ENCODE assay signal across 12 cellular contexts in the genomic region with DNA sequence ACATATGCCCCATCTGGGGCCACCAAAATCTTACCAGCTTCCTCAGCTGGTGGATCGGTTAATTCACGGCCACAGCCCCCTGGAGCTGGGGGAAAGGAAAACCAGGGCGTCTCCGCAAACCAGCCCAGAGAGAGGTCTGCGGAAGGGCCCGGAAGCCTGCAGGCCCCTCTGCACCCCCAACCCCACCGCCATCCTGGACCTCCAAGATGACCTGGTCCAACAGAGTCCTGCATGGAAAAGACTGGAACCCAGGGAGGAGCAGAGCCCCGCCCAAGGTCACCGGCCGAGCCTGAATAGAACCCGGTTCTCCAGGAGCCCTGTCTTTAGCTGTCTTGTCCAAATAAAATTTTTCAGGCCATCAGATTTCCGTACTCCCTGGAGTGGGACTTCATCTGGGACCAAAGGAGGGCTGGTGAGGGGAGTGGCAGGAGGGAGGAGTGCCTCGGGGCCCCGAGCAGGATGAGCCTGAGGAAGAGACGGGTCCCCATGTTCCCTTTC. TPM values are rescaled to one million over a fixed set of nuclear protein-coding genes. Genes with fewer than 3 reads are reported as not detected.
DNase-seq lines count a peak whose midpoint lies in the region; ATAC-seq and TF ChIP-seq lines count a peak whose summit lies in the region.
"Had no signal": no experiment of that assay in that cellular context is flagged by ENCODE, and none has a peak within 500 bp of the region (broad histone marks: within the 10 kb centered on the region; RNA-seq: fewer than 3 reads in every experiment).

No MANE protein-coding gene starts in this region.

- H3K4me1 ChIP-seq in left ventricle myocardium inferior (peaks cover 65% of the 10 kb centered on the region), left lung (peaks cover 7 to 19% of the 10 kb centered on the region in 2 donors)

- no peak for DNase-seq in activated T-cell treated with anti-CD3 and anti-CD28 coated beads, Interleukin-2, amount 50 U/mL, for 4 hours
- DNase-seq in activated T-cell treated with anti-CD3 and anti-CD28 coated beads, Interleukin-2, amount 50 U/mL, for 24 hours = no peak
- DNase-seq in T-helper 17 cell = no peak
- DNase-seq in left ventricle myocardium inferior = no peak
- no peak for DNase-seq in progenitor cell of endocrine pancreas (ENCODE audit: low spot score, unreplicated experiment)
- no peak for DNase-seq in HuH-7.5 (ENCODE audit: low spot score)
- DNase-seq in mucosa of gallbladder (ENCODE audit: low spot score) = no peak
- no peak for DNase-seq in left lung
- DNase-seq: MV-4-11; NK-92 treated with Interleukin-12 subunit alpha and Interleukin-12 subunit beta, amount 100 ng/mL, for 24 hours; WERI-Rb-1 had no signal

- no peaks in the 10 kb centered on the region for H3K9me3 ChIP-seq in T-helper 17 cell (ENCODE audit: control insufficient read depth, low read length, poor library complexity, severe bottlenecking)
- H3K9me3 ChIP-seq in left ventricle myocardium inferior (replicated peaks) = no peaks in the 10 kb centered on the region
- H3K9me3 ChIP-seq in left lung = no peaks in the 10 kb centered on the region
- H3K9me3 ChIP-seq: thoracic aorta had no signal

- no peak overlapping the region for H3K27ac Mint-ChIP-seq in activated T-cell treated with anti-CD3 and anti-CD28 coated beads, Interleukin-2, amount 50 U/mL, for 24 hours
- H3K27ac Mint-ChIP-seq in T-helper 17 cell = no peak overlapping the region
- H3K27ac Mint-ChIP-seq in progenitor cell of endocrine pancreas = no peak overlapping the region

- H3K4me3 ChIP-seq in left ventricle myocardium inferior = peak overlapping the region; percentile 79
- H3K4me3 ChIP-seq in left lung = no peak overlapping the region

- H3K27ac ChIP-seq in left ventricle myocardium inferior (replicated peaks) (peak overlapping the region; percentile 93), left lung (no peak overlapping the region)
- H3K27ac ChIP-seq: thoracic aorta, WERI-Rb-1 had no signal

- intact Hi-C loops in left ventricle myocardium inferior (cut with micrococcal nuclease) (no loop called here), left lung (cut with DNase I) (no loop called here)

- H3K27me3 ChIP-seq in left ventricle myocardium inferior (ENCODE audit: low read depth) (peaks cover 31% of the 10 kb centered on the region), left lung (peaks cover 48 to 72% of the 10 kb centered on the region in 2 donors)

- TF ChIP-seq CTCF in left ventricle myocardium inferior (IDR thresholded peaks at IDR 0.05; ENCODE audit: borderline replicate concordance) (no peak), progenitor cell of endocrine pancreas (IDR thresholded peaks at IDR 0.05; ENCODE audit: unreplicated experiment) (no peak), left lung (IDR thresholded peaks at IDR 0.05) (no peak)

- H3K36me3 ChIP-seq in left ventricle myocardium inferior = no peaks in the 10 kb centered on the region
- H3K36me3 ChIP-seq in left lung = no peaks in the 10 kb centered on the region
- H3K36me3 ChIP-seq: thoracic aorta, WERI-Rb-1 had no signal

- H3K4me1 Mint-ChIP-seq in activated T-cell treated with anti-CD3 and anti-CD28 coated beads, Interleukin-2, amount 50 U/mL, for 4 hours (ENCODE audit: low read depth) = peaks cover 14% of the 10 kb centered on the region
- H3K4me1 Mint-ChIP-seq in activated T-cell treated with anti-CD3 and anti-CD28 coated beads, Interleukin-2, amount 50 U/mL, for 24 hours (ENCODE audit: low read depth) = peaks cover 14% of the 10 kb centered on the region
- peaks cover 6% of the 10 kb centered on the region for H3K4me1 Mint-ChIP-seq in T-helper 17 cell
- peaks cover 5% of the 10 kb centered on the region for H3K4me1 Mint-ChIP-seq in progenitor cell of endocrine pancreas (ENCODE audit: low read depth)

- no peak for ATAC-seq in activated T-cell treated with anti-CD3 and anti-CD28 coated beads, Interleukin-2, amount 50 U/mL, for 4 hours
- ATAC-seq in T-helper 17 cell (no peak), left lung (no peak)

- peak overlapping the region; percentile 58 for H3K4me3 Mint-ChIP-seq in activated T-cell treated with anti-CD3 and anti-CD28 coated beads, Interleukin-2, amount 50 U/mL, for 4 hours
- H3K4me3 Mint-ChIP-seq in activated T-cell treated with anti-CD3 and anti-CD28 coated beads, Interleukin-2, amount 50 U/mL, for 24 hours = no peak overlapping the region
- H3K4me3 Mint-ChIP-seq in T-helper 17 cell (peak overlapping the region; percentile 67), progenitor cell of endocrine pancreas (ENCODE audit: low read depth) (peak overlapping the region; percentile 61)

- peaks cover 56% of the 10 kb centered on the region for H3K27me3 Mint-ChIP-seq in activated T-cell treated with anti-CD3 and anti-CD28 coated beads, Interleukin-2, amount 50 U/mL, for 4 hours (ENCODE audit: low read depth)
- H3K27me3 Mint-ChIP-seq in activated T-cell treated with anti-CD3 and anti-CD28 coated beads, Interleukin-2, amount 50 U/mL, for 24 hours = peaks cover 58% of the 10 kb centered on the region
- peaks cover 53% of the 10 kb centered on the region for H3K27me3 Mint-ChIP-seq in T-helper 17 cell
- H3K27me3 Mint-ChIP-seq in progenitor cell of endocrine pancreas = peaks cover 55% of the 10 kb centered on the region

- no peaks in the 10 kb centered on the region for H3K36me3 Mint-ChIP-seq in activated T-cell treated with anti-CD3 and anti-CD28 coated beads, Interleukin-2, amount 50 U/mL, for 4 hours (ENCODE audit: insufficient read depth)
- H3K36me3 Mint-ChIP-seq in activated T-cell treated with anti-CD3 and anti-CD28 coated beads, Interleukin-2, amount 50 U/mL, for 24 hours (ENCODE audit: low read depth) = no peaks in the 10 kb centered on the region
- H3K36me3 Mint-ChIP-seq in T-helper 17 cell (ENCODE audit: low read depth) = peaks cover 4% of the 10 kb centered on the region
- no peaks in the 10 kb centered on the region for H3K36me3 Mint-ChIP-seq in progenitor cell of endocrine pancreas (ENCODE audit: insufficient read depth)

- H3K9me3 Mint-ChIP-seq in activated T-cell treated with anti-CD3 and anti-CD28 coated beads, Interleukin-2, amount 50 U/mL, for 4 hours = no peaks in the 10 kb centered on the region
- no peaks in the 10 kb centered on the region for H3K9me3 Mint-ChIP-seq in activated T-cell treated with anti-CD3 and anti-CD28 coated beads, Interleukin-2, amount 50 U/mL, for 24 hours
- H3K9me3 Mint-ChIP-seq in progenitor cell of endocrine pancreas (ENCODE audit: low read depth) = no peaks in the 10 kb centered on the region

RNA-seq across cellular contexts. Expression of a gene that starts 37.4 kb away (rescaled TPM):
- under 1 TPM; 0.54 to 0.91 (median 0.84) TPM for total RNA-seq in activated T-cell treated with anti-CD3 and anti-CD28 coated beads, Interleukin-2, amount 50 U/mL, for 4 hours
- 1 to 10 TPM in 1 of 2 donors, under 1 TPM in 1; 0.90 to 1.3 TPM for total RNA-seq in T-helper 17 cell
- 763 TPM for total RNA-seq in left ventricle myocardium inferior
- total RNA-seq in progenitor cell of endocrine pancreas = 25.7 and 37.5 TPM in 2 replicates
- 5.6 TPM for total RNA-seq in mucosa of gallbladder
- total RNA-seq in left lung = 10 to 100 TPM; 11.3 to 15.1 TPM

RNA-seq across cellular contexts. Expression of a gene that starts 52.8 kb away (rescaled TPM):
- total RNA-seq in activated T-cell treated with anti-CD3 and anti-CD28 coated beads, Interleukin-2, amount 50 U/mL, for 4 hours = 10 to 100 TPM; 31.7 to 36.5 (median 33.3) TPM
- 10 to 100 TPM; 20.7 to 24.7 TPM for total RNA-seq in T-helper 17 cell
- total RNA-seq in left ventricle myocardium inferior = 16.8 TPM
- 33.7 and 35.4 TPM in 2 replicates for total RNA-seq in progenitor cell of endocrine pancreas
- total RNA-seq in mucosa of gallbladder = 24.3 TPM
- total RNA-seq in left lung = 10 to 100 TPM; 14.3 to 18.0 TPM

Comparison
In these comparisons a context has a peak if more than half of its experiments do, and no peak if none do; other contexts are left out.
1. RNA of a gene that starts 37.4 kb away (total RNA-seq): 763 TPM in left ventricle myocardium inferior (single experiment); 25.7 to 37.5 TPM in progenitor cell of endocrine pancreas, 11.3 to 15.1 TPM in left lung, 5.6 TPM in mucosa of gallbladder (single experiment), 0.90 to 1.3 TPM in T-helper 17 cell and 0.54 to 0.91 TPM in activated T-cell treated with anti-CD3 and anti-CD28 coated beads, Interleukin-2, amount 50 U/mL, for 4 hours; every median in the first group is over 10 times any median in the second.